ENCODE assay signal across 2 cellular contexts in genomic region chr2:144567745-144568144, GRCh38.
TF ChIP-seq lines count a peak whose summit lies in the region.

No MANE protein-coding gene starts in this region.

TF ChIP-seq in H1, 55 proteins besides CTCF, POLR2A, EP300 and RAD21 (continued from another document):
- TF ChIP-seq HDAC2 (IDR thresholded peaks at IDR 0.05; ENCODE audit: borderline replicate concordance in 1 of 2, low read depth in 2 of 2, low read length in 2 of 2), result peak; percentile 41 to 57; a peak in 1 of 4 replicates
- no peak for TF ChIP-seq CHD2 (IDR thresholded peaks at IDR 0.05; ENCODE audit: low read length)
- peak; percentile 92 for TF ChIP-seq NANOG (IDR thresholded peaks at IDR 0.05; ENCODE audit: insufficient read depth, low read depth, low read length, poor library complexity, severe bottlenecking)
- no peak for TF ChIP-seq BCL11A (IDR thresholded peaks at IDR 0.05; ENCODE audit: low read depth in 2 of 2, low read length in 2 of 2)
- no peak for TF ChIP-seq FOSL1 (IDR thresholded peaks at IDR 0.05; ENCODE audit: insufficient read depth, low read depth, low read length)
- no peak for TF ChIP-seq MAX (IDR thresholded peaks at IDR 0.05)
- TF ChIP-seq ASH2L (IDR thresholded peaks at IDR 0.05; ENCODE audit: low read length), result peak; percentile 56
- no peak for TF ChIP-seq ATF3 (IDR thresholded peaks at IDR 0.05; ENCODE audit: insufficient read depth, low read depth, low read length)
- no peak for TF ChIP-seq SIRT6 (IDR thresholded peaks at IDR 0.05; ENCODE audit: low read length)
- peak; percentile 91 for TF ChIP-seq POU5F1 (IDR thresholded peaks at IDR 0.05; ENCODE audit: low read depth, low read length)
- peak; percentile 62; the same call in 1 of the 2 replicates for TF ChIP-seq MAFK (IDR thresholded peaks at IDR 0.05; ENCODE audit: low read depth, low read length)
- peak; percentile 89 for TF ChIP-seq CHD7 (IDR thresholded peaks at IDR 0.05; ENCODE audit: insufficient replicate concordance, low read length)
- no peak for TF ChIP-seq KDM4A (IDR thresholded peaks at IDR 0.05; ENCODE audit: low read depth, low read length, severe bottlenecking)
- no peak for TF ChIP-seq SP4 (IDR thresholded peaks at IDR 0.05; ENCODE audit: low read length)
- no peak for TF ChIP-seq BRCA1 (IDR thresholded peaks at IDR 0.05; ENCODE audit: low read depth, low read length)
- TF ChIP-seq HDAC6 (IDR thresholded peaks at IDR 0.05; ENCODE audit: low read depth, low read length), result no peak

TF ChIP-seq in neural cell, 6 proteins besides CTCF, POLR2A, EP300 and RAD21:
- TF ChIP-seq REST (IDR thresholded peaks at IDR 0.05; ENCODE audit: borderline replicate concordance), result peak; percentile 100
- TF ChIP-seq MXI1 (conservative IDR thresholded peaks at IDR 0.05; ENCODE audit: poor library complexity, severe bottlenecking), result no peak
- TF ChIP-seq POLR2AphosphoS5 (IDR thresholded peaks at IDR 0.05), result peak; percentile 98
- TF ChIP-seq TAF1 (IDR thresholded peaks at IDR 0.05; ENCODE audit: low read depth), result no peak
- no peak for TF ChIP-seq EZH2 (IDR thresholded peaks at IDR 0.05; ENCODE audit: borderline replicate concordance, insufficient read depth, low read length, poor library complexity, severe bottlenecking)
- peak; percentile 43 for TF ChIP-seq SMC3 (conservative IDR thresholded peaks at IDR 0.05; ENCODE audit: poor library complexity)
